8 cellular contexts compared by ENCODE assay signal in genomic region chr14:49892636-49893308, GRCh38. TPM values are rescaled to one million over a fixed set of nuclear protein-coding genes. Genes with fewer than 3 reads are reported as not detected.
DNase-seq lines count a peak whose midpoint lies in the region; ATAC-seq and TF ChIP-seq lines count a peak whose summit lies in the region.

ARF6 (plus strand) TSS chr14:49893082; CDS start chr14:49893737, 655 bp downstream.

- peak within 1 kb of the TSS in 1 of 2 experiments; percentile 92 for H3K23ac ChIP-seq in mesenchymal stem cell (ENCODE audit: low read length in 2 of 2)

- H3K4me1 ChIP-seq in mesenchymal stem cell (ENCODE audit: control insufficient read depth, insufficient read depth, low read depth, low read length) = peaks cover 4% of the 10 kb centered on the region

- ATAC-seq in effector memory CD8-positive, alpha-beta T cell (replicated peaks) = peak; percentile 81

- peak within 1 kb of the TSS; percentile 93 for H3K4me2 ChIP-seq in mesenchymal stem cell (ENCODE audit: low read length, poor library complexity, severe bottlenecking)

- peak within 1 kb of the TSS; percentile 99 to 100 for H3K18ac ChIP-seq in mesenchymal stem cell (ENCODE audit: low read depth in 1 of 2, low read length in 2 of 2)

- H2BK15ac ChIP-seq in mesenchymal stem cell (ENCODE audit: low read depth, poor library complexity, severe bottlenecking) = peak within 1 kb of the TSS; percentile 98

- peak within 1 kb of the TSS; percentile 97 for H2BK120ac ChIP-seq in mesenchymal stem cell (ENCODE audit: low read depth, low read length)

- peak within 1 kb of the TSS; percentile 99 for H4K8ac ChIP-seq in mesenchymal stem cell (ENCODE audit: low read length)

- peak within 1 kb of the TSS; percentile 82 to 90 for H3K4me3 Mint-ChIP-seq in effector memory CD8-positive, alpha-beta T cell

- H3K27ac ChIP-seq in mesenchymal stem cell (ENCODE audit: low read length, poor library complexity, severe bottlenecking) = peak within 1 kb of the TSS; percentile 98

- H3K36me3 Mint-ChIP-seq in effector memory CD8-positive, alpha-beta T cell (ENCODE audit: insufficient read depth) = peaks cover 52% of the 10 kb centered on the region

- peak within 1 kb of the TSS; percentile 96 for H3K27ac Mint-ChIP-seq in effector memory CD8-positive, alpha-beta T cell

- H3K4me1 Mint-ChIP-seq in effector memory CD8-positive, alpha-beta T cell (ENCODE audit: low read depth in 2 of 2) = peaks cover 28 to 38% of the 10 kb centered on the region in 2 donors

- under 1% methylated on average over 49 of the region's 66 CpGs for WGBS in mesenchymal stem cell

- H2AK5ac ChIP-seq in mesenchymal stem cell (ENCODE audit: low read length, severe bottlenecking) = peak within 1 kb of the TSS; percentile 68

- peak within 1 kb of the TSS; percentile 97 to 100 for H3K4me3 ChIP-seq in mesenchymal stem cell (ENCODE audit: insufficient read depth in 1 of 2, low read depth in 1 of 2, low read length in 2 of 2)

- H2BK12ac ChIP-seq in mesenchymal stem cell (ENCODE audit: low read length in 2 of 2) = peak within 1 kb of the TSS; percentile 11 to 56

- H3K9ac ChIP-seq in mesenchymal stem cell (ENCODE audit: low read length) = peak within 1 kb of the TSS; percentile 100

- H3K27me3 Mint-ChIP-seq in effector memory CD8-positive, alpha-beta T cell = no peaks in the 10 kb centered on the region

- H3K9me3 Mint-ChIP-seq in effector memory CD8-positive, alpha-beta T cell = no peaks in the 10 kb centered on the region

- H3K4ac ChIP-seq in mesenchymal stem cell (ENCODE audit: low read depth in 1 of 2, low read length in 2 of 2) = peak within 1 kb of the TSS; percentile 97 to 100

- DNase-seq in COLO829 (ENCODE audit: low spot score) = peak; percentile 96
- DNase-seq in GM20000 (ENCODE audit: low spot score) = peak; percentile 98
- peak; percentile 93 for DNase-seq in HT-29 (ENCODE audit: low spot score)
- DNase-seq in NOMO-1 (lab: John Stamatoyannopoulos, UW; ENCODE audit: unreplicated experiment in 2 of 2) = peak; percentile 94 to 99
- DNase-seq in activated CD8-positive, alpha-beta memory T cell treated with anti-CD3 and anti-CD28 coated beads for 4 hours (ENCODE audit: low read depth in 2 of 2) = peak; percentile 93 to 94
- peak; percentile 91 to 95 (median 94) for DNase-seq in effector memory CD8-positive, alpha-beta T cell
- peak; percentile 97 for DNase-seq in mesenchymal stem cell
- peak; percentile 94 for DNase-seq in stimulated activated CD8-positive, alpha-beta memory T cell treated with anti-CD3 and anti-CD28 coated beads, Interleukin-12 subunit alpha, Interleukin-12 subunit beta, amount 100 ng/mL, for 4 hours (ENCODE audit: low read depth)

- H4K91ac ChIP-seq in mesenchymal stem cell (ENCODE audit: low read length) = peak within 1 kb of the TSS; percentile 99

- TF ChIP-seq CTCF in GM20000 (IDR thresholded peaks at IDR 0.05; ENCODE audit: extremely low read depth, missing control alignments) = peak; percentile 6

- peaks cover 2% of the 10 kb centered on the region for H3K79me1 ChIP-seq in mesenchymal stem cell (replicated peaks; ENCODE audit: low read length, poor library complexity, severe bottlenecking)

- peaks cover 6 to 27% of the 10 kb centered on the region in 2 experiments for H3K36me3 ChIP-seq in mesenchymal stem cell (ENCODE audit: control insufficient read depth in 1 of 2, insufficient read depth in 2 of 2, low read depth in 1 of 2, low read length in 2 of 2)

- peak within 1 kb of the TSS; percentile 100 for H2BK5ac ChIP-seq in mesenchymal stem cell (ENCODE audit: low read depth, low read length, poor library complexity, severe bottlenecking)

- peak within 1 kb of the TSS; percentile 86 to 99 for H3K14ac ChIP-seq in mesenchymal stem cell (ENCODE audit: low read length in 2 of 2)

- H3K27me3 ChIP-seq in mesenchymal stem cell (ENCODE audit: control insufficient read depth in 1 of 2, insufficient read depth in 1 of 2, low read length in 2 of 2) = no peaks in the 10 kb centered on the region

- H2AFZ ChIP-seq in mesenchymal stem cell (ENCODE audit: low read depth, low read length) = peak within 1 kb of the TSS; percentile 81

- H3K9me3 ChIP-seq in mesenchymal stem cell (ENCODE audit: control insufficient read depth, low read length) = no peaks in the 10 kb centered on the region

RNA-seq across cellular contexts. Expression of gene ARF6, which starts in this region (rescaled TPM):
- 47.1 and 47.3 TPM in 2 replicates for total RNA-seq in HT-29 (2014; rRNA removed; shearing (Covaris generic))
- polyA plus RNA-seq in mesenchymal stem cell (2013, experiment 1 of 2) = 48.0 TPM
- 49.0 TPM for polyA plus RNA-seq in mesenchymal stem cell (2013, experiment 2 of 2)

Comparison
In these comparisons a context has a peak if more than half of its experiments do, and no peak if none do; other contexts are left out.
1. Peak in every context shown above with its lines: DNase-seq, ATAC-seq, H3K4me3 ChIP-seq and H3K27ac ChIP-seq.